ENCODE assay signal across 22 cellular contexts in genomic region chr22:21103633-21104032, GRCh38. TPM values are rescaled to one million over a fixed set of nuclear protein-coding genes. Genes with fewer than 3 reads are reported as not detected.
"Had no signal": no experiment of that assay in that cellular context is flagged by ENCODE, and none has a peak within 500 bp of the region (broad histone marks: within the 10 kb centered on the region; RNA-seq: fewer than 3 reads in every experiment).

No MANE protein-coding gene starts in this region.

- H3K36me3 ChIP-seq: esophagus squamous epithelium, neutrophil, pancreas, upper lobe of right lung had no signal

- H3K4me3 Mint-ChIP-seq: memory B cell had no signal

- H3K4me2 ChIP-seq: smooth muscle cell had no signal

- H3K27ac ChIP-seq: esophagus squamous epithelium, neutrophil, pancreas, upper lobe of right lung had no signal

- H3K4me1 ChIP-seq: pancreas, upper lobe of right lung had no signal

- H3K27ac Mint-ChIP-seq: activated CD4-positive, alpha-beta T cell treated with anti-CD3 and anti-CD28 coated beads for 36 hours; effector memory CD8-positive, alpha-beta T cell; memory B cell; naive thymus-derived CD4-positive, alpha-beta T cell; WTC11 had no signal

- DNase-seq: activated CD4-positive, alpha-beta T cell treated with anti-CD3 and anti-CD28 coated beads for 36 hours; activated CD4-positive, alpha-beta T cell treated with anti-CD3 and anti-CD28 coated beads, Interleukin-2, amount 50 U/mL, for 48 hours; activated naive CD8-positive, alpha-beta T cell treated with anti-CD3 and anti-CD28 coated beads for 36 hours; activated T-cell treated with anti-CD3 and anti-CD28 coated beads for 4 hours; effector memory CD8-positive, alpha-beta T cell; esophagus squamous epithelium; naive thymus-derived CD4-positive, alpha-beta T cell; pancreas; stimulated activated CD4-positive, alpha-beta T cell treated with anti-CD3 and anti-CD28 coated beads, Interleukin-4, amount 100 ng/mL, for 1 hour; stimulated activated naive CD8-positive, alpha-beta T cell treated with anti-CD3 and anti-CD28 coated beads, Interleukin-15, amount 100 ng/mL, for 72 hours; upper lobe of right lung had no signal

- H3K36me3 Mint-ChIP-seq: activated naive CD8-positive, alpha-beta T cell treated with anti-CD3 and anti-CD28 coated beads for 36 hours; memory B cell; naive thymus-derived CD4-positive, alpha-beta T cell; WTC11 had no signal

- H3K4me3 ChIP-seq: pancreas, smooth muscle cell, upper lobe of right lung had no signal

- H3K9me3 Mint-ChIP-seq: activated naive CD8-positive, alpha-beta T cell treated with anti-CD3 and anti-CD28 coated beads for 36 hours; effector memory CD8-positive, alpha-beta T cell; memory B cell; stimulated activated naive CD8-positive, alpha-beta T cell treated with anti-CD3 and anti-CD28 coated beads, Interleukin-15, amount 100 ng/mL, for 72 hours; WTC11 had no signal

- H3K9me3 ChIP-seq: esophagus squamous epithelium, neutrophil, pancreas, upper lobe of right lung had no signal

- H3K27me3 ChIP-seq: upper lobe of right lung had no signal

RNA-seq across cellular contexts. Expression of gene LRRC74B, which starts 57.9 kb away (rescaled TPM):
- total RNA-seq: activated CD4-positive, alpha-beta T cell treated with anti-CD3 and anti-CD28 coated beads for 36 hours; activated naive CD8-positive, alpha-beta T cell treated with anti-CD3 and anti-CD28 coated beads for 36 hours; cardiac septum; dermis microvascular lymphatic vessel endothelial cell; liver; mucosa of gallbladder; naive thymus-derived CD4-positive, alpha-beta T cell; pancreas; sciatic nerve; smooth muscle cell; T-helper 2 cell treated with Interferon-gamma antibody and Interleukin-4, amounts not matched to agents 100 ng/mL and 5 ng/mL, for 36 hours; temporal lobe; upper lobe of right lung; WTC11 had no signal
- polyA plus RNA-seq: liver; naive thymus-derived CD4-positive, alpha-beta T cell; smooth muscle cell had no signal
